20 cellular contexts compared by ENCODE assay signal in genomic region chr10:11326919-11327318, GRCh38.
A peak's percentile ranks its signal among the peaks of the same experiment; 100 is the strongest.
DNase-seq lines count a peak whose midpoint lies in the region; FAIRE-seq and TF ChIP-seq lines count a peak whose summit lies in the region.
"Had no signal": no experiment of that assay in that cellular context is flagged by ENCODE, and none has a peak within 500 bp of the region (broad histone marks: within the 10 kb centered on the region; RNA-seq: fewer than 3 reads in every experiment).

No MANE protein-coding gene starts in this region.

- TF ChIP-seq CTCF in neural cell (IDR thresholded peaks at IDR 0.05; ENCODE audit: poor library complexity, severe bottlenecking) = no peak

- CTCF ChIA-PET in CD4-positive, alpha-beta memory T cell (lab: Charles Lee; ENCODE audit: partially characterized antibody) = interaction anchor here (0.5 kb wide), 1 partner anchor 132 kb away, joined by 3 read pairs; no protein-coding TSS in a partner anchor

- H4K20me1 ChIP-seq in neural cell (ENCODE audit: insufficient read depth) = no peaks in the 10 kb centered on the region

- 76 to 87% (median 77%) methylated on average over 8 of the region's 8 CpGs for WGBS in small intestine, 3 donors

- FAIRE-seq in small intestine (lab: Jason Lieb, UNC) = no peak
- FAIRE-seq: frontal cortex, GM18507, TTC549 had no signal

- intact Hi-C loops in CD4-positive, alpha-beta memory T cell (cut with micrococcal nuclease) = no loop called here

- peaks cover 71 to 90% of the 10 kb centered on the region in 2 donors for H3K36me3 Mint-ChIP-seq in CD4-positive, alpha-beta memory T cell
- peaks cover 2% of the 10 kb centered on the region for H3K36me3 Mint-ChIP-seq in IgD-negative memory B cell
- H3K36me3 Mint-ChIP-seq: type B pancreatic cell had no signal

- no peaks in the 10 kb centered on the region for H3F3A ChIP-seq in neural cell (ENCODE audit: insufficient read depth, low read length, poor library complexity, severe bottlenecking)

- H3K27ac ChIP-seq in CD4-positive, alpha-beta memory T cell (ENCODE audit: low read depth, low read length) = no peak overlapping the region
- H3K27ac ChIP-seq in caudate nucleus (ENCODE audit: low read depth, low read length) (peak overlapping the region; percentile 14), neural cell (ENCODE audit: low read length) (peak overlapping the region; percentile 71), small intestine (ENCODE audit: low read depth in 1 of 2, low read length in 1 of 2) (no peak overlapping the region)
- H3K27ac ChIP-seq: colonic mucosa, epithelial cell of prostate, Peyer's patch had no signal

- H2AFZ ChIP-seq in neural cell (ENCODE audit: low read depth, low read length) = no peak overlapping the region

- no peaks in the 10 kb centered on the region for H3K9me2 ChIP-seq in neural cell (ENCODE audit: insufficient read depth, low read length)

- H3K27me3 ChIP-seq in CD4-positive, alpha-beta memory T cell (ENCODE audit: insufficient read depth, low read length) = no peaks in the 10 kb centered on the region
- H3K27me3 ChIP-seq in neural cell (ENCODE audit: insufficient read depth, low read depth, low read length) = no peaks in the 10 kb centered on the region
- no peaks in the 10 kb centered on the region for H3K27me3 ChIP-seq in small intestine (ENCODE audit: control insufficient read depth in 2 of 2, insufficient read depth in 2 of 2, low read length in 2 of 2)
- H3K27me3 ChIP-seq: colonic mucosa, Peyer's patch had no signal

- peak; percentile 21 for TF ChIP-seq RAD21 in neural cell (conservative IDR thresholded peaks at IDR 0.05)

- no peak for DNase-seq in CD4-positive, alpha-beta memory T cell
- DNase-seq in caudate nucleus (lab: John Stamatoyannopoulos, UW) (peak in 31 of 61 donors; percentile 31 to 86 (median 43)), DMS153 treated with DMSO at 0.1 percent for 48 hours (lab: John Stamatoyannopoulos, UW; ENCODE audit: unreplicated experiment) (no peak), small intestine (no peak)
- no peak for DNase-seq in NK-92 treated with Interleukin-12 subunit alpha and Interleukin-12 subunit beta, amount 100 ng/mL, for 24 hours (lab: John Stamatoyannopoulos, UW)
- DNase-seq: aorta, BE2C, colonic mucosa, DMS79, NCI-H1105 treated with DMSO at 0.1 percent for 48 hours, NCI-H774, Peyer's patch had no signal

- peak overlapping the region; percentile 41 for H3K4me2 ChIP-seq in neural cell (ENCODE audit: low read length)

- no peak overlapping the region for H3K4me3 Mint-ChIP-seq in CD4-positive, alpha-beta memory T cell
- peak overlapping the region in 1 of 4 donors; percentile 4 for H3K4me3 Mint-ChIP-seq in IgD-negative memory B cell
- H3K4me3 Mint-ChIP-seq: type B pancreatic cell had no signal

- peak; percentile 75 for TF ChIP-seq EP300 in neural cell (conservative IDR thresholded peaks at IDR 0.05; ENCODE audit: poor library complexity, severe bottlenecking)

- H3K27me3 Mint-ChIP-seq in CD4-positive, alpha-beta memory T cell = no peaks in the 10 kb centered on the region
- no peaks in the 10 kb centered on the region for H3K27me3 Mint-ChIP-seq in IgD-negative memory B cell
- H3K27me3 Mint-ChIP-seq: type B pancreatic cell had no signal

- peaks cover 0 to 10% (median 0%) of the 10 kb centered on the region in 8 donors for H3K9me3 Mint-ChIP-seq in CD4-positive, alpha-beta memory T cell
- no peaks in the 10 kb centered on the region for H3K9me3 Mint-ChIP-seq in IgD-negative memory B cell
- H3K9me3 Mint-ChIP-seq: type B pancreatic cell had no signal

- peak overlapping the region; percentile 38 for H3K9ac ChIP-seq in neural cell (ENCODE audit: low read length)

- peak overlapping the region; percentile 29 to 73 (median 48) for H3K27ac Mint-ChIP-seq in CD4-positive, alpha-beta memory T cell
- H3K27ac Mint-ChIP-seq in IgD-negative memory B cell = peak overlapping the region in 2 of 3 donors; percentile 37 to 80
- H3K27ac Mint-ChIP-seq: type B pancreatic cell had no signal

- no peak overlapping the region for H3K4me3 ChIP-seq in CD4-positive, alpha-beta memory T cell (ENCODE audit: low read length in 2 of 2)
- H3K4me3 ChIP-seq in neural cell (ENCODE audit: low read length) = peak overlapping the region; percentile 32
- no peak overlapping the region for H3K4me3 ChIP-seq in small intestine (ENCODE audit: low read depth in 1 of 2, low read length in 2 of 2)
- H3K4me3 ChIP-seq: colonic mucosa, HAP-1, Peyer's patch had no signal

- POLR2A ChIA-PET in CD4-positive, alpha-beta memory T cell (lab: Charles Lee; ENCODE audit: partially characterized antibody) = no interaction called here

- H3K4me1 ChIP-seq in CD4-positive, alpha-beta memory T cell (ENCODE audit: insufficient read depth, low read length) = peaks cover 3% of the 10 kb centered on the region
- no peaks in the 10 kb centered on the region for H3K4me1 ChIP-seq in small intestine (ENCODE audit: control insufficient read depth in 2 of 2, insufficient read depth in 1 of 2, low read depth in 1 of 2, low read length in 1 of 2)
- H3K4me1 ChIP-seq: BE2C, colonic mucosa, HAP-1, Peyer's patch had no signal

- H3K36me3 ChIP-seq in CD4-positive, alpha-beta memory T cell (ENCODE audit: insufficient read depth, low read length) = peaks cover 85% of the 10 kb centered on the region
- H3K36me3 ChIP-seq in neural cell (ENCODE audit: insufficient read depth, low read length) (peaks cover 15% of the 10 kb centered on the region), small intestine (ENCODE audit: control insufficient read depth in 2 of 2, insufficient read depth in 2 of 2, low read length in 2 of 2) (no peaks in the 10 kb centered on the region)
- H3K36me3 ChIP-seq: BE2C, HAP-1 had no signal

- H3K4me1 Mint-ChIP-seq in CD4-positive, alpha-beta memory T cell = peaks cover 10 to 24% (median 17%) of the 10 kb centered on the region in 4 donors
- H3K4me1 Mint-ChIP-seq in IgD-negative memory B cell = peaks cover 1 to 8% (median 6%) of the 10 kb centered on the region in 3 donors

- H3K9me3 ChIP-seq in CD4-positive, alpha-beta memory T cell (ENCODE audit: control insufficient read depth in 1 of 2, low read length in 2 of 2) = no peaks in the 10 kb centered on the region
- H3K9me3 ChIP-seq in neural cell (ENCODE audit: low read length) (no peaks in the 10 kb centered on the region), small intestine (ENCODE audit: control insufficient read depth, low read depth) (no peaks in the 10 kb centered on the region)
- H3K9me3 ChIP-seq: BE2C, colonic mucosa, HAP-1, Peyer's patch had no signal

- no peaks in the 10 kb centered on the region for H3K79me2 ChIP-seq in neural cell (replicated peaks; ENCODE audit: insufficient read depth, low read length)

TF ChIP-seq in neural cell, 6 proteins besides CTCF, POLR2A, EP300 and RAD21:
- TF ChIP-seq POLR2AphosphoS5 (IDR thresholded peaks at IDR 0.05) (peak; percentile 16), TAF1 (IDR thresholded peaks at IDR 0.05; ENCODE audit: low read depth) (no peak), EZH2 (IDR thresholded peaks at IDR 0.05; ENCODE audit: borderline replicate concordance, insufficient read depth, low read length, poor library complexity, severe bottlenecking) (no peak), SMC3 (conservative IDR thresholded peaks at IDR 0.05; ENCODE audit: poor library complexity) (peak; percentile 44), MXI1 (conservative IDR thresholded peaks at IDR 0.05; ENCODE audit: poor library complexity, severe bottlenecking) (peak; percentile 75), REST (IDR thresholded peaks at IDR 0.05; ENCODE audit: borderline replicate concordance) (no peak)

Comparison
In these comparisons a context has a peak if more than half of its experiments do, and no peak if none do; other contexts are left out.
1. DNase-seq: peak in caudate nucleus (31 of 61); none in CD4-positive, alpha-beta memory T cell (0 of 5), DMS153 treated with DMSO at 0.1 percent for 48 hours (single experiment), small intestine (single experiment) and NK-92 treated with Interleukin-12 subunit alpha and Interleukin-12 subunit beta, amount 100 ng/mL, for 24 hours (single experiment).
2. H3K27ac ChIP-seq: peak in caudate nucleus (single experiment) and neural cell (single experiment); none in CD4-positive, alpha-beta memory T cell (single experiment) and small intestine (0 of 2).